22 cellular contexts compared by ENCODE assay signal in the genomic region with DNA sequence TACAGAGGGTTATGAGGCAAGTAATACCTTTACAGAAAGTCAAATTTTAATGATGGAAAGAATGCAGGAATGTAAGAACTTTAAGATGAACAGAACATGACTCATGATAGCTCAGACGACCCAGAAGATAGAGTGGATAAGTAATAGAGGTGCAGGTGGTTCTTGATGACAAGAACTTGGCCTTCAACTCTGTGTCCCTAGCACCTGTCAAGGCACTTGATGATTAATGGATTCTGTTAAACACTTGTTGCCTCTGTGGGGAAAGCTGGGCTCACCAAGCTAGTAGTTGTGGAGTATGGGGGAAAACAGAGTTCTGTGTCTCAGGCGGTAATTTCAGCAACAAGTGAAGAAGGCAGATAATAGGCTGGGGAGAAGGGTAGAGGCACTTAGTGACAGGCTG.
DNase-seq lines count a peak whose midpoint lies in the region; ATAC-seq, FAIRE-seq and TF ChIP-seq lines count a peak whose summit lies in the region.
"Had no signal": no experiment of that assay in that cellular context is flagged by ENCODE, and none has a peak within 500 bp of the region (broad histone marks: within the 10 kb centered on the region; RNA-seq: fewer than 3 reads in every experiment).

No MANE protein-coding gene starts in this region.

- peaks cover 11% of the 10 kb centered on the region for H3K4me1 Mint-ChIP-seq in astrocyte (ENCODE audit: low read depth, unreplicated experiment)
- H3K4me1 Mint-ChIP-seq: B cell; CD8-positive, alpha-beta memory T cell had no signal

- H3K9me3 Mint-ChIP-seq in astrocyte (ENCODE audit: unreplicated experiment): peaks cover 3% of the 10 kb centered on the region
- H3K9me3 Mint-ChIP-seq: CD4-positive, alpha-beta T cell; CD8-positive, alpha-beta memory T cell had no signal

- no peaks in the 10 kb centered on the region for H3K9me2 ChIP-seq in SK-N-SH

- TF ChIP-seq CTCF in astrocyte (IDR thresholded peaks at IDR 0.05; ENCODE audit: insufficient read depth, low read depth, low read length) (no peak), psoas muscle (IDR thresholded peaks at IDR 0.05) (no peak), SK-N-SH (IDR thresholded peaks at IDR 0.05) (no peak)

- DNase-seq in HEK293T (ENCODE audit: extremely low spot score) (no peak), astrocyte (ENCODE audit: low read depth) (peak; percentile 6), psoas muscle (no peak), SK-N-SH (no peak), NCI-H2227 treated with DMSO at 0.1 percent for 48 hours (lab: John Stamatoyannopoulos, UW) (no peak)
- DNase-seq in activated T-cell treated with anti-CD3 and anti-CD28 coated beads, Interleukin-2, amount 50 U/mL, for 48 hours: no peak
- DNase-seq: DMS 273 treated with DMSO at 0.1 percent for 48 hours, DMS79, EL, GDM1, GOT3 had no signal

- H3K27ac Mint-ChIP-seq in astrocyte (ENCODE audit: unreplicated experiment): no peak overlapping the region
- H3K27ac Mint-ChIP-seq: B cell; CD4-positive, alpha-beta T cell had no signal

- CTCF ChIA-PET in HEK293T (lab: Yijun Ruan, JAX): no interaction called here
- CTCF ChIA-PET in SK-N-SH (lab: Yijun Ruan, JAX): interaction anchor here (2.0 kb wide), 1 partner anchor 19 kb away, joined by 5 read pairs; no protein-coding TSS in a partner anchor

- no peaks in the 10 kb centered on the region for H3F3A ChIP-seq in SK-N-SH (replicated peaks; ENCODE audit: insufficient read depth)

- H3K4me3 ChIP-seq in astrocyte (ENCODE audit: insufficient read depth, low read depth, low read length) (no peak overlapping the region), psoas muscle (no peak overlapping the region), skeletal muscle tissue (ENCODE audit: low read length in 3 of 3) (no peak overlapping the region), SK-N-SH (ENCODE audit: low read depth in 2 of 2, low read length in 1 of 2) (no peak overlapping the region)
- H3K4me3 ChIP-seq: BLaER1, GM12878, HAP-1 had no signal

- no peak for FAIRE-seq in astrocyte (lab: Jason Lieb, UNC)
- FAIRE-seq: A204.1, D721Med, GM12878, H54 had no signal

- H3K27me3 ChIP-seq in astrocyte (ENCODE audit: insufficient read depth, low read length) (no peaks in the 10 kb centered on the region), psoas muscle (ENCODE audit: insufficient read depth in 3 of 3, low read length in 2 of 3) (no peaks in the 10 kb centered on the region), skeletal muscle tissue (ENCODE audit: control insufficient read depth in 3 of 3, insufficient read depth in 3 of 3, low read length in 3 of 3) (no peaks in the 10 kb centered on the region), SK-N-SH (ENCODE audit: insufficient read depth) (no peaks in the 10 kb centered on the region)
- H3K27me3 ChIP-seq: BLaER1 had no signal

- H3K27ac ChIP-seq in astrocyte (ENCODE audit: low read depth, low read length): no peak overlapping the region
- H3K27ac ChIP-seq in psoas muscle: peak overlapping the region; percentile 77
- peak overlapping the region; percentile 41 for H3K27ac ChIP-seq in skeletal muscle tissue (ENCODE audit: low read depth, low read length)
- no peak overlapping the region for H3K27ac ChIP-seq in SK-N-SH (ENCODE audit: low read depth in 2 of 2, low read length in 1 of 2)
- H3K27ac ChIP-seq: BLaER1, C4-2B had no signal

- H3K36me3 ChIP-seq in astrocyte (ENCODE audit: insufficient read depth, low read length) (no peaks in the 10 kb centered on the region), psoas muscle (ENCODE audit: insufficient read depth in 1 of 2, low read depth in 1 of 2) (no peaks in the 10 kb centered on the region), skeletal muscle tissue (ENCODE audit: control insufficient read depth in 3 of 3, insufficient read depth in 3 of 3, low read length in 3 of 3) (no peaks in the 10 kb centered on the region), SK-N-SH (replicated peaks in 1 of 2; ENCODE audit: control insufficient read depth in 1 of 2, insufficient read depth in 2 of 2, low read length in 1 of 2) (no peaks in the 10 kb centered on the region)
- H3K36me3 ChIP-seq: BLaER1, HAP-1 had no signal

- no peaks in the 10 kb centered on the region for H3K36me3 Mint-ChIP-seq in astrocyte (ENCODE audit: low read depth, unreplicated experiment)
- H3K36me3 Mint-ChIP-seq: CD8-positive, alpha-beta memory T cell had no signal

- TF ChIP-seq EP300 in SK-N-SH (IDR thresholded peaks at IDR 0.05; ENCODE audit: borderline replicate concordance in 1 of 2, low read depth in 1 of 2, low read length in 1 of 2): no peak

- WGBS in psoas muscle, 3 donors: 26 to 49% (median 33%) methylated on average over 2 of the region's 2 CpGs
- 40% methylated on average over 2 of the region's 2 CpGs for WGBS in SK-N-SH (ENCODE audit: low lambda C conversion rate)

- no peak overlapping the region for H3K9ac ChIP-seq in astrocyte (ENCODE audit: low read length)
- peak overlapping the region in 1 of 3 donors; percentile 25 for H3K9ac ChIP-seq in skeletal muscle tissue (ENCODE audit: low read depth in 1 of 3, low read length in 3 of 3)
- no peak overlapping the region for H3K9ac ChIP-seq in SK-N-SH
- H3K9ac ChIP-seq: BLaER1 had no signal

- H2AFZ ChIP-seq in astrocyte (ENCODE audit: low read depth, low read length) (no peak overlapping the region), SK-N-SH (ENCODE audit: low read depth) (no peak overlapping the region)

- peak; percentile 86 to 94 (median 90) for ATAC-seq in psoas muscle
- ATAC-seq: GM12878 had no signal

- H3K4me1 ChIP-seq in astrocyte (ENCODE audit: insufficient read depth, low read length): no peaks in the 10 kb centered on the region
- peaks cover 10% of the 10 kb centered on the region for H3K4me1 ChIP-seq in psoas muscle
- peaks cover 6 to 17% (median 8%) of the 10 kb centered on the region in 3 donors for H3K4me1 ChIP-seq in skeletal muscle tissue (ENCODE audit: control insufficient read depth in 3 of 3, insufficient read depth in 3 of 3, low read length in 3 of 3)
- H3K4me1 ChIP-seq in SK-N-SH (ENCODE audit: control insufficient read depth in 1 of 2, insufficient read depth in 2 of 2, low read depth in 1 of 2, low read length in 1 of 2): peaks cover 0 to 2% of the 10 kb centered on the region in 2 experiments; a peak in 1 of 4 replicates
- H3K4me1 ChIP-seq: BLaER1, HAP-1 had no signal

- no peak overlapping the region for H3K4me3 Mint-ChIP-seq in astrocyte (ENCODE audit: unreplicated experiment)
- H3K4me3 Mint-ChIP-seq: B cell; CD4-positive, alpha-beta T cell; CD8-positive, alpha-beta memory T cell had no signal

- H3K9me3 ChIP-seq in astrocyte (ENCODE audit: insufficient read depth, low read depth, low read length) (no peaks in the 10 kb centered on the region), psoas muscle (no peaks in the 10 kb centered on the region), skeletal muscle tissue (ENCODE audit: control insufficient read depth in 3 of 3, low read length in 3 of 3) (no peaks in the 10 kb centered on the region), SK-N-SH (no peaks in the 10 kb centered on the region)
- H3K9me3 ChIP-seq: BLaER1, HAP-1 had no signal

- POLR2A ChIA-PET in HEK293T (lab: Yijun Ruan, JAX) (no interaction called here), SK-N-SH (lab: Yijun Ruan, JAX) (no interaction called here)

- intact Hi-C loops in psoas muscle (cut with DNase I): no loop called here

- H4K20me1 ChIP-seq in astrocyte (ENCODE audit: insufficient read depth, low read length) (no peaks in the 10 kb centered on the region), SK-N-SH (ENCODE audit: insufficient read depth) (no peaks in the 10 kb centered on the region)
- H4K20me1 ChIP-seq: BLaER1 had no signal

- H3K79me2 ChIP-seq in astrocyte (ENCODE audit: insufficient read depth, low read length) (no peaks in the 10 kb centered on the region), SK-N-SH (ENCODE audit: insufficient read depth) (no peaks in the 10 kb centered on the region)

- no peak for TF ChIP-seq RAD21 in SK-N-SH (IDR thresholded peaks at IDR 0.05; ENCODE audit: low read length)

- H3K27me3 Mint-ChIP-seq in astrocyte (ENCODE audit: low read depth, unreplicated experiment): peaks cover 10% of the 10 kb centered on the region

- H3K4me2 ChIP-seq in astrocyte (ENCODE audit: low read length) (no peak overlapping the region), SK-N-SH (no peak overlapping the region)
- H3K4me2 ChIP-seq: BLaER1 had no signal

TF ChIP-seq in HEK293T, 16 proteins besides CTCF, POLR2A, EP300 and RAD21:
- no peak for TF ChIP-seq SP1 (IDR thresholded peaks at IDR 0.05)
- TF ChIP-seq, protein P1, sequence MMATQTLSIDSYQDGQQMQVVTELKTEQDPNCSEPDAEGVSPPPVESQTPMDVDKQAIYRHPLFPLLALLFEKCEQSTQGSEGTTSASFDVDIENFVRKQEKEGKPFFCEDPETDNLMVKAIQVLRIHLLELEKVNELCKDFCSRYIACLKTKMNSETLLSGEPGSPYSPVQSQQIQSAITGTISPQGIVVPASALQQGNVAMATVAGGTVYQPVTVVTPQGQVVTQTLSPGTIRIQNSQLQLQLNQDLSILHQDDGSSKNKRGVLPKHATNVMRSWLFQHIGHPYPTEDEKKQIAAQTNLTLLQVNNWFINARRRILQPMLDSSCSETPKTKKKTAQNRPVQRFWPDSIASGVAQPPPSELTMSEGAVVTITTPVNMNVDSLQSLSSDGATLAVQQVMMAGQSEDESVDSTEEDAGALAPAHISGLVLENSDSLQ (IDR thresholded peaks at IDR 0.05): 0 out of 2 replicates have a peak, but pooled peaks have one; percentile 6
- no peak for TF ChIP-seq BHLHE40 (IDR thresholded peaks at IDR 0.05; ENCODE audit: borderline replicate concordance)
- TF ChIP-seq FOXA1 (IDR thresholded peaks at IDR 0.05): no peak
- no peak for TF ChIP-seq CTBP1 (IDR thresholded peaks at IDR 0.05; ENCODE audit: borderline replicate concordance)

TF ChIP-seq in SK-N-SH, 30 proteins besides CTCF, POLR2A, EP300 and RAD21 (continues in another document):
- TF ChIP-seq FOSL2 (IDR thresholded peaks at IDR 0.05; ENCODE audit: borderline replicate concordance, low read depth) (no peak), CHD2 (IDR thresholded peaks at IDR 0.05; ENCODE audit: low read length, partially characterized antibody) (no peak), MXI1 (IDR thresholded peaks at IDR 0.05; ENCODE audit: low read depth, low read length) (no peak)
- TF ChIP-seq, protein P2, sequence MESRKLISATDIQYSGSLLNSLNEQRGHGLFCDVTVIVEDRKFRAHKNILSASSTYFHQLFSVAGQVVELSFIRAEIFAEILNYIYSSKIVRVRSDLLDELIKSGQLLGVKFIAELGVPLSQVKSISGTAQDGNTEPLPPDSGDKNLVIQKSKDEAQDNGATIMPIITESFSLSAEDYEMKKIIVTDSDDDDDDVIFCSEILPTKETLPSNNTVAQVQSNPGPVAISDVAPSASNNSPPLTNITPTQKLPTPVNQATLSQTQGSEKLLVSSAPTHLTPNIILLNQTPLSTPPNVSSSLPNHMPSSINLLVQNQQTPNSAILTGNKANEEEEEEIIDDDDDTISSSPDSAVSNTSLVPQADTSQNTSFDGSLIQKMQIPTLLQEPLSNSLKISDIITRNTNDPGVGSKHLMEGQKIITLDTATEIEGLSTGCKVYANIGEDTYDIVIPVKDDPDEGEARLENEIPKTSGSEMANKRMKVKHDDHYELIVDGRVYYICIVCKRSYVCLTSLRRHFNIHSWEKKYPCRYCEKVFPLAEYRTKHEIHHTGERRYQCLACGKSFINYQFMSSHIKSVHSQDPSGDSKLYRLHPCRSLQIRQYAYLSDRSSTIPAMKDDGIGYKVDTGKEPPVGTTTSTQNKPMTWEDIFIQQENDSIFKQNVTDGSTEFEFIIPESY (IDR thresholded peaks at IDR 0.05; ENCODE audit: borderline replicate concordance, low read depth): no peak

Comparison
In these comparisons a context has a peak if more than half of its experiments do, and no peak if none do; other contexts are left out.
1. H3K27ac ChIP-seq: peak in psoas muscle (single experiment) and skeletal muscle tissue (single experiment); none in astrocyte (single experiment) and SK-N-SH (0 of 2).